ENCODE assay signal across 22 cellular contexts in the genomic region with DNA sequence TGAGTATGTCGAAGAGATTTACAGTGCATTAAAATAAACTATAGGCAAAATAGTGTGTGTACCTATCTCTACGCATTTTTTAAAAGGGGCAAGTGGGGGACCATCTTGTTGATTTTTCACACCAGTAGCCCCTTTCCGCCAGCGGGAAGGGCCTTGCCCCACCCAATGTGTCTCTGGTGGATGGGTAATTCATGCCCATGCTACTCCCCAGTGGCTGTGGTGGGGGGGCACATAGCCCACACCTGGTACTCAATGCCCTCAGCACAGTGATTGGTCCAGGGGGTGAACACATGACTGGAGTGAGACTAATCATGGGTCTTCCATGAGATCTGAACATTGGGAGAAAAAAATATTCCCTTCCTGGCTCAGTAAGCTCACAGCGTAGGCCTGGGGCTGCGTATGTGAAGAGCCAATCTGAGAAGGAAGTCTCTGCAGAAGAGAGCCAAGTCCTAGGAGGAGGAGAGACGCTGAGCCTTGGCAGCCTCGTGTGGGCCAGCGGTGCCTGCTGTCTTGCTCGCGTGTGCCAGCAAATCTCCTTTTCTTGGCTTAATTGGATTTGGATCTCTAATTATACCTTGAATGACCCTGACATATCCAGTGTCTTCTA.
DNase-seq lines count a peak whose midpoint lies in the region; TF ChIP-seq lines count a peak whose summit lies in the region.
"Had no signal": no experiment of that assay in that cellular context is flagged by ENCODE, and none has a peak within 500 bp of the region (broad histone marks: within the 10 kb centered on the region; RNA-seq: fewer than 3 reads in every experiment).

No MANE protein-coding gene starts in this region.

- H2AFZ ChIP-seq in ACC112 (ENCODE audit: low read length, unreplicated experiment): no peak overlapping the region

- peaks cover 84% of the 10 kb centered on the region for H3K79me2 ChIP-seq in ACC112 (ENCODE audit: control insufficient read depth, insufficient read depth, low read length, unreplicated experiment)

- peaks cover 24% of the 10 kb centered on the region for H3K9me3 ChIP-seq in left ventricle myocardium inferior (replicated peaks)

- DNase-seq in NCI-H82 treated with DMSO at 0.1 percent for 48 hours (lab: John Stamatoyannopoulos, UW; ENCODE audit: unreplicated experiment): peak; percentile 90
- no peak for DNase-seq in left ventricle myocardium inferior
- DNase-seq in posterior vena cava (ENCODE audit: low spot score): peak; percentile 68
- DNase-seq in amniotic stem cell (lab: John Stamatoyannopoulos, UW): no peak
- DNase-seq in activated T-cell treated with anti-CD3 and anti-CD28 coated beads, Interleukin-2, amount 50 U/mL, for 1 hour: no peak
- DNase-seq in SIG-M5 treated with dmso at 0.1 percent for 504 hours (lab: John Stamatoyannopoulos, UW; ENCODE audit: unreplicated experiment): no peak
- DNase-seq in T-helper 2 cell: no peak
- DNase-seq: activated gamma-delta T cell; CD4-positive, alpha-beta memory T cell; DMS153; effector CD4-positive, alpha-beta T cell; GOT3; MM.1S; NCI-H1436 treated with DMSO at 0.1 percent for 48 hours; NCI-H748 treated with DMSO at 0.1 percent for 48 hours; PC-3; stimulated activated CD4-positive, alpha-beta T cell treated with anti-CD3 and anti-CD28 coated beads, Interleukin-12 subunit alpha, Interleukin-12 subunit beta, amount 100 ng/mL, for 4 hours; T-helper 17 cell had no signal

- peak overlapping the region; percentile 56 for H3K27ac ChIP-seq in ACC112 (ENCODE audit: low read depth, low read length)
- H3K27ac ChIP-seq in left ventricle myocardium inferior (replicated peaks): peak overlapping the region; percentile 42
- H3K27ac ChIP-seq: SJSA1, VCaP had no signal

- H3K27me3 ChIP-seq in ACC112 (ENCODE audit: insufficient read depth, low read length) (no peaks in the 10 kb centered on the region), left ventricle myocardium inferior (ENCODE audit: low read depth) (peaks cover 49% of the 10 kb centered on the region)
- H3K27me3 ChIP-seq: gastroesophageal sphincter, SJSA1 had no signal

- peak overlapping the region; percentile 35; the same call in 1 of the 2 replicates for H3K4me3 ChIP-seq in ACC112 (ENCODE audit: low read depth, low read length)
- no peak overlapping the region for H3K4me3 ChIP-seq in left ventricle myocardium inferior
- H3K4me3 ChIP-seq: gastroesophageal sphincter, SJSA1 had no signal

- H3K36me3 ChIP-seq in ACC112 (ENCODE audit: insufficient read depth, low read length) (peaks cover 15% of the 10 kb centered on the region), left ventricle myocardium inferior (peaks cover 6% of the 10 kb centered on the region)
- H3K36me3 ChIP-seq: gastroesophageal sphincter, SJSA1 had no signal

- no peak for TF ChIP-seq CTCF in left ventricle myocardium inferior (IDR thresholded peaks at IDR 0.05; ENCODE audit: borderline replicate concordance)

- H3K4me1 ChIP-seq in ACC112 (ENCODE audit: control insufficient read depth, insufficient read depth, low read length, unreplicated experiment): peaks cover 46% of the 10 kb centered on the region
- peaks cover 15% of the 10 kb centered on the region for H3K4me1 ChIP-seq in left ventricle myocardium inferior
- H3K4me1 ChIP-seq: SJSA1 had no signal

- intact Hi-C loops in left ventricle myocardium inferior (cut with micrococcal nuclease): no loop called here
- intact Hi-C loops in posterior vena cava (cut with DNase I): no loop called here

Comparison
In these comparisons a context has a peak if more than half of its experiments do, and no peak if none do; other contexts are left out.
1. DNase-seq: peak in NCI-H82 treated with DMSO at 0.1 percent for 48 hours (single experiment) and posterior vena cava (single experiment); none in left ventricle myocardium inferior (single experiment), amniotic stem cell (single experiment), activated T-cell treated with anti-CD3 and anti-CD28 coated beads, Interleukin-2, amount 50 U/mL, for 1 hour (single experiment), SIG-M5 treated with dmso at 0.1 percent for 504 hours (single experiment) and T-helper 2 cell (0 of 5).